In genomic region chr4:139552506-139552905, GRCh38 we compare ENCODE assay signal across 12 cellular contexts. TPM values are rescaled to one million over a fixed set of nuclear protein-coding genes. Genes with fewer than 3 reads are reported as not detected.
DNase-seq lines count a peak whose midpoint lies in the region; ATAC-seq and TF ChIP-seq lines count a peak whose summit lies in the region.
"Had no signal": no experiment of that assay in that cellular context is flagged by ENCODE, and none has a peak within 500 bp of the region (broad histone marks: within the 10 kb centered on the region; RNA-seq: fewer than 3 reads in every experiment).

No MANE protein-coding gene starts in this region.

- H3K36me3 Mint-ChIP-seq in stimulated activated naive B cell treated with anti-CD40 and anti-IgM and Interleukin-4, amounts not matched to agents 10 μg/mL and 1 μg/mL and 100 μg/mL, for 72 hours, result peaks cover 5 to 10% of the 10 kb centered on the region in 2 donors
- H3K36me3 Mint-ChIP-seq: IgD-negative memory B cell had no signal

- H3F3A ChIP-seq in DOHH2 (ENCODE audit: control insufficient read depth, insufficient read depth), result peaks cover 5% of the 10 kb centered on the region

- H3K27ac ChIP-seq in DOHH2 (ENCODE audit: low read depth, low read length) (no peak overlapping the region), SJCRH30 (peak overlapping the region; percentile 38)

- H3K27me3 ChIP-seq in DOHH2 (ENCODE audit: control insufficient read depth, low read length), result no peaks in the 10 kb centered on the region
- no peaks in the 10 kb centered on the region for H3K27me3 ChIP-seq in SJCRH30

- no peaks in the 10 kb centered on the region for H3K27me3 Mint-ChIP-seq in stimulated activated naive B cell treated with anti-CD40 and anti-IgM and Interleukin-4, amounts not matched to agents 10 μg/mL and 1 μg/mL and 100 μg/mL, for 72 hours
- H3K27me3 Mint-ChIP-seq: IgD-negative memory B cell had no signal

- no peak overlapping the region for H3K4me3 Mint-ChIP-seq in stimulated activated naive B cell treated with anti-CD40 and anti-IgM and Interleukin-4, amounts not matched to agents 10 μg/mL and 1 μg/mL and 100 μg/mL, for 72 hours
- H3K4me3 Mint-ChIP-seq: activated T-helper 1 cell treated with anti-CD3 and anti-CD28 coated beads, Interleukin-12 subunit alpha, Interleukin-12 subunit beta, Interleukin-2, Interleukin-4 antibody, amounts not matched to agents 30 ng/mL and 10 ng/mL and 1 ng/mL, durations not matched to agents 14 hours and 24 hours and 36 hours had no signal

- H3K9me3 Mint-ChIP-seq in stimulated activated naive B cell treated with anti-CD40 and anti-IgM and Interleukin-4, amounts not matched to agents 10 μg/mL and 1 μg/mL and 100 μg/mL, for 72 hours, result no peaks in the 10 kb centered on the region
- H3K9me3 Mint-ChIP-seq: activated T-helper 1 cell treated with anti-CD3 and anti-CD28 coated beads, Interleukin-12 subunit alpha, Interleukin-12 subunit beta, Interleukin-2, Interleukin-4 antibody, amounts not matched to agents 30 ng/mL and 10 ng/mL and 1 ng/mL, durations not matched to agents 14 hours and 24 hours and 36 hours had no signal

- H3K4me3 ChIP-seq in DOHH2 (ENCODE audit: low read length) (peak overlapping the region; percentile 86; the same call in 1 of the 2 replicates), SJCRH30 (no peak overlapping the region)
- H3K4me3 ChIP-seq: left lung had no signal

- H3K4me1 ChIP-seq in DOHH2 (ENCODE audit: control insufficient read depth, low read length), result peaks cover 48% of the 10 kb centered on the region
- peaks cover 19% of the 10 kb centered on the region for H3K4me1 ChIP-seq in SJCRH30

- TF ChIP-seq CTCF in DOHH2 (IDR thresholded peaks at IDR 0.05; ENCODE audit: low read depth, low read length, poor library complexity, severe bottlenecking), result no peak

- peaks cover 88% of the 10 kb centered on the region for H3K79me2 ChIP-seq in DOHH2 (ENCODE audit: control insufficient read depth, low read length)

- H3K36me3 ChIP-seq in DOHH2 (ENCODE audit: control insufficient read depth, low read length) (peaks cover 44% of the 10 kb centered on the region), SJCRH30 (no peaks in the 10 kb centered on the region)
- H3K36me3 ChIP-seq: left lung had no signal

- intact Hi-C loops in posterior cingulate gyrus (cut with DNase I), result no loop called here

- peak overlapping the region; percentile 4 for H3K27ac Mint-ChIP-seq in stimulated activated naive B cell treated with anti-CD40 and anti-IgM and Interleukin-4, amounts not matched to agents 10 μg/mL and 1 μg/mL and 100 μg/mL, for 72 hours
- H3K27ac Mint-ChIP-seq: activated T-helper 1 cell treated with anti-CD3 and anti-CD28 coated beads, Interleukin-12 subunit alpha, Interleukin-12 subunit beta, Interleukin-2, Interleukin-4 antibody, amounts not matched to agents 30 ng/mL and 10 ng/mL and 1 ng/mL, durations not matched to agents 14 hours and 24 hours and 36 hours had no signal

- H3K9me3 ChIP-seq in DOHH2 (ENCODE audit: control insufficient read depth, insufficient read depth, low read length) (no peaks in the 10 kb centered on the region), SJCRH30 (replicated peaks) (no peaks in the 10 kb centered on the region)
- H3K9me3 ChIP-seq: left lung had no signal

- no peaks in the 10 kb centered on the region for H3K9me2 ChIP-seq in DOHH2 (replicated peaks; ENCODE audit: control insufficient read depth, low read length)

- ATAC-seq in stimulated activated naive B cell treated with anti-CD40 and anti-IgM and Interleukin-4, amounts not matched to agents 10 μg/mL and 1 μg/mL and 100 μg/mL, for 72 hours (replicated peaks), result no peak
- ATAC-seq: left lung had no signal

- peaks cover 21 to 49% of the 10 kb centered on the region in 2 donors for H3K4me1 Mint-ChIP-seq in stimulated activated naive B cell treated with anti-CD40 and anti-IgM and Interleukin-4, amounts not matched to agents 10 μg/mL and 1 μg/mL and 100 μg/mL, for 72 hours

- H3K4me2 ChIP-seq in DOHH2 (ENCODE audit: low read length), result peak overlapping the region; percentile 94

- H4K20me1 ChIP-seq in DOHH2 (ENCODE audit: control insufficient read depth, insufficient read depth, low read depth, low read length), result peaks cover 45% of the 10 kb centered on the region

- DNase-seq in SJCRH30, result no peak
- DNase-seq in glomerular visceral epithelial cell (ENCODE audit: extremely low spot score), result peak; percentile 30
- DNase-seq in stimulated activated naive B cell treated with anti-CD40 and anti-IgM and Interleukin-4, amounts not matched to agents 10 μg/mL and 1 μg/mL and 100 μg/mL, for 72 hours, result no peak
- no peak for DNase-seq in KG1 (lab: John Stamatoyannopoulos, UW)
- no peak for DNase-seq in posterior cingulate gyrus
- no peak for DNase-seq in NCI-H1694 (lab: John Stamatoyannopoulos, UW)
- DNase-seq in NCI-H187 (lab: John Stamatoyannopoulos, UW), result no peak
- DNase-seq: left lung, NCI-H526 treated with DMSO at 0.1 percent for 48 hours had no signal

RNA-seq across cellular contexts. Expression of gene SETD7, which starts 3.5 kb away (rescaled TPM):
- total RNA-seq in SJCRH30 (2014; rRNA removed; shearing (Covaris generic)), result 26.3 and 26.8 TPM in 2 replicates
